12 cellular contexts compared by ENCODE assay signal in genomic region chr3:46986055-46986730, GRCh38. TPM values are rescaled to one million over a fixed set of nuclear protein-coding genes. Genes with fewer than 3 reads are reported as not detected.
DNase-seq lines count a peak whose midpoint lies in the region; ATAC-seq, FAIRE-seq and TF ChIP-seq lines count a peak whose summit lies in the region.
"Had no signal": no experiment of that assay in that cellular context is flagged by ENCODE, and none has a peak within 500 bp of the region (broad histone marks: within the 10 kb centered on the region; RNA-seq: fewer than 3 reads in every experiment).

No MANE protein-coding gene starts in this region.

- H3K9me3 ChIP-seq in CD4-positive, alpha-beta T cell (ENCODE audit: control insufficient read depth, low read length): no peaks in the 10 kb centered on the region
- no peaks in the 10 kb centered on the region for H3K9me3 ChIP-seq in KOPT-K1 (ENCODE audit: insufficient read depth, low read length, poor library complexity, severe bottlenecking)

- H3K4me3 Mint-ChIP-seq in CD4-positive, alpha-beta T cell: peak overlapping the region; percentile 87
- H3K4me3 Mint-ChIP-seq in natural killer cell (peak overlapping the region; percentile 81), chondrocyte (ENCODE audit: unreplicated experiment) (no peak overlapping the region)
- H3K4me3 Mint-ChIP-seq: GM23338 had no signal

- H3K27me3 Mint-ChIP-seq in CD4-positive, alpha-beta T cell: no peaks in the 10 kb centered on the region
- H3K27me3 Mint-ChIP-seq in natural killer cell (ENCODE audit: low read depth in 2 of 2) (no peaks in the 10 kb centered on the region), chondrocyte (ENCODE audit: low read depth) (no peaks in the 10 kb centered on the region)

- POLR2A ChIA-PET in CD4-positive, alpha-beta T cell (lab: Charles Lee): interaction anchor here (1.8 kb wide), 1 partner anchor 10 kb away, joined by 5 read pairs; the partner anchor contains the start of gene CCDC12
- POLR2A ChIA-PET in HEK293T (lab: Yijun Ruan, JAX): interaction anchor here (1.6 kb wide), 1 partner anchor 23 kb away, joined by 4 read pairs; no protein-coding TSS in a partner anchor

- H3K36me3 ChIP-seq in KOPT-K1 (ENCODE audit: insufficient read depth, low read length) (peaks cover 26% of the 10 kb centered on the region), bronchial epithelial cell (ENCODE audit: control insufficient read depth, insufficient read depth, low read length) (peaks cover 14% of the 10 kb centered on the region)

- CTCF ChIA-PET in CD4-positive, alpha-beta T cell (lab: Charles Lee): no interaction called here
- CTCF ChIA-PET in HEK293T (lab: Yijun Ruan, JAX): interaction anchor here (1.0 kb wide), 1 partner anchor 13 kb away, joined by 3 read pairs; no protein-coding TSS in a partner anchor

- H3K36me3 Mint-ChIP-seq in CD4-positive, alpha-beta T cell (ENCODE audit: low read depth): peaks cover 21% of the 10 kb centered on the region
- H3K36me3 Mint-ChIP-seq in natural killer cell (no peaks in the 10 kb centered on the region), chondrocyte (ENCODE audit: low read depth) (peaks cover 5% of the 10 kb centered on the region)

- no peaks in the 10 kb centered on the region for H3K9me3 Mint-ChIP-seq in CD4-positive, alpha-beta T cell
- no peaks in the 10 kb centered on the region for H3K9me3 Mint-ChIP-seq in natural killer cell
- no peaks in the 10 kb centered on the region for H3K9me3 Mint-ChIP-seq in chondrocyte (ENCODE audit: low read depth)

- intact Hi-C loops in CD4-positive, alpha-beta T cell (cut with DNase I, micrococcal nuclease): loop anchor here (5.0 to 10.0 kb wide), 2 partner anchors 49 to 396 kb away; partner anchors contain the start of gene PTPN23 (in 1 of the 2)
- intact Hi-C loops in natural killer cell (cut with micrococcal nuclease): loop anchor here (2.0 kb wide), 1 partner anchor 23 kb away; no protein-coding TSS in a partner anchor

- no peak overlapping the region for H3K4me3 ChIP-seq in bronchial epithelial cell (ENCODE audit: low read depth, low read length)
- H3K4me3 ChIP-seq: GM23338 had no signal

- DNase-seq in CD4-positive, alpha-beta T cell: no peak
- DNase-seq in bronchial epithelial cell (ENCODE audit: low read depth): peak; percentile 25
- DNase-seq in natural killer cell: no peak
- no peak for DNase-seq in HEK293T (ENCODE audit: extremely low spot score)
- DNase-seq in iPS-NIHi7 (ENCODE audit: extremely low spot score): no peak
- no peak for DNase-seq in chondrocyte (ENCODE audit: low spot score)
- DNase-seq: activated CD4-positive, alpha-beta T cell treated with anti-CD3 and anti-CD28 coated beads for 48 hours; NCI-H187 treated with DMSO at 0.1 percent for 48 hours had no signal

- TF ChIP-seq CTCF in CD4-positive, alpha-beta T cell (IDR thresholded peaks at IDR 0.05): no peak
- no peak for TF ChIP-seq CTCF in bronchial epithelial cell (IDR thresholded peaks at IDR 0.05; ENCODE audit: insufficient read depth, low read length, severe bottlenecking)
- TF ChIP-seq CTCF in natural killer cell (IDR thresholded peaks at IDR 0.05): no peak
- no peak for TF ChIP-seq CTCF in chondrocyte (IDR thresholded peaks at IDR 0.05)

- H3K27ac Mint-ChIP-seq in CD4-positive, alpha-beta T cell: peak overlapping the region; percentile 93
- H3K27ac Mint-ChIP-seq in natural killer cell (peak overlapping the region; percentile 84 to 88), chondrocyte (ENCODE audit: unreplicated experiment) (no peak overlapping the region)
- H3K27ac Mint-ChIP-seq: GM23338 had no signal

- peaks cover 81% of the 10 kb centered on the region for H3K4me1 Mint-ChIP-seq in CD4-positive, alpha-beta T cell (ENCODE audit: low read depth)
- H3K4me1 Mint-ChIP-seq in natural killer cell (peaks cover 57 to 91% of the 10 kb centered on the region in 2 donors), chondrocyte (ENCODE audit: low read depth) (no peaks in the 10 kb centered on the region)

- FAIRE-seq in bronchial epithelial cell (lab: Jason Lieb, UNC): no peak

- no peaks in the 10 kb centered on the region for H3K27me3 ChIP-seq in CD4-positive, alpha-beta T cell (ENCODE audit: control insufficient read depth, insufficient read depth, low read length)
- no peaks in the 10 kb centered on the region for H3K27me3 ChIP-seq in bronchial epithelial cell (ENCODE audit: control insufficient read depth, insufficient read depth, low read length)

- no peak for ATAC-seq in CD4-positive, alpha-beta T cell (ENCODE audit: poor library complexity)
- ATAC-seq in natural killer cell (no peak), GM21737 (IDR thresholded peaks at IDR 0.05; ENCODE audit: unreplicated experiment) (no peak)
- ATAC-seq: GM23338, SK-N-SH treated with all-trans-retinoic acid at 6 μM for 48 hours had no signal

- H3K27ac ChIP-seq in CD4-positive, alpha-beta T cell (ENCODE audit: low read depth, low read length): peak overlapping the region; percentile 52
- H3K27ac ChIP-seq in KOPT-K1 (ENCODE audit: low read depth, low read length, poor library complexity, severe bottlenecking): peak overlapping the region; percentile 91

TF ChIP-seq in HEK293T, 16 proteins besides CTCF, POLR2A, EP300 and RAD21:
- no peak for TF ChIP-seq ARNT (IDR thresholded peaks at IDR 0.05)
- TF ChIP-seq SUZ12 (IDR thresholded peaks at IDR 0.05): no peak
- TF ChIP-seq NFRKB (IDR thresholded peaks at IDR 0.05): no peak
- no peak for TF ChIP-seq LEF1 (IDR thresholded peaks at IDR 0.05; ENCODE audit: borderline replicate concordance)
- no peak for TF ChIP-seq FOXK2 (IDR thresholded peaks at IDR 0.05)
- no peak for TF ChIP-seq CTBP1 (IDR thresholded peaks at IDR 0.05; ENCODE audit: borderline replicate concordance)

RNA-seq across cellular contexts. Expression of gene NBEAL2, which starts 6.7 kb away (rescaled TPM):
- 100 to 1,000 TPM; 163 to 170 TPM for total RNA-seq in CD4-positive, alpha-beta T cell
- total RNA-seq in bronchial epithelial cell (20.0 and 35.5 TPM in 2 replicates), natural killer cell (100 to 1,000 TPM; 453 to 536 (median 532) TPM), chondrocyte (15.9 to 18.1 TPM (median 16.5 TPM) in 3 replicates)

RNA-seq across cellular contexts. Expression of gene CCDC12, which starts 9.6 kb away (rescaled TPM):
- total RNA-seq in CD4-positive, alpha-beta T cell: 10 to 100 TPM; 57.5 to 59.5 TPM
- total RNA-seq in bronchial epithelial cell (39.2 and 41.9 TPM in 2 replicates), natural killer cell (100 to 1,000 TPM; 104 to 114 (median 111) TPM), chondrocyte (21.8 to 23.3 TPM (median 22.3 TPM) in 3 replicates)
